ENCODE assay signal across 8 cellular contexts in the genomic region with DNA sequence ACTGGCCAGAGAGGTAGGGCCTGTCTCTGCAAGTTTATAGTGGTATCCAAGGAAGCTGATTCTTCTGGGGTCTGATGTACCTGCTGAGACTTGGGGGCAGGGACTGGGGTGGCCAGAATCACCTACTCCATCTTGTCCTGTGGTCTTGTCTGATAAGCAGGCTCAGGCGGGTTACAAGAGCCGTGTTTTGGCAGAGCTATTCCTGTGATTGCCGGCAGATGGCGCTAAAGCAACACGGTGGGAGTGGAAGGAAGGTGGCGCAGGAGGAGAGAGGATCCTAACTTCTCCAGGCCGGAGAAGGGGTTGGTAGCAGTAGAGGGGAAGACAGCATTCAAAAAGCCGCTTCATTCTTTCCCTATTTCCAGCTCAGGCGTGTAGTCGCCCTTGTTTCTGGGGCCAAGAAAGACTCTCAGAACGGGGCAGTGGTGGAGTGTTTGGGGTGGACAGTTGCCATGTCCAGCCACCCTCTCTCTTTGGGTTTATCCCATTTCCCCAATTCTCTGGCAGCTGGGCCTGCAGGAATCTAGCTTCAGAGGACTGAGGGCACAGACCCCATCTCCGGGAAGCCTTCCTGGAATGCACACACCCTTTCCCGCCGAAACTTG. TPM values are rescaled to one million over a fixed set of nuclear protein-coding genes. Genes with fewer than 3 reads are reported as not detected.
DNase-seq lines count a peak whose midpoint lies in the region; ATAC-seq, FAIRE-seq and TF ChIP-seq lines count a peak whose summit lies in the region.

No MANE protein-coding gene starts in this region.

- peak overlapping the region; percentile 68 for H2AFZ ChIP-seq in mammary epithelial cell (ENCODE audit: low read depth, low read length)

- no peaks in the 10 kb centered on the region for H3K79me2 ChIP-seq in mammary epithelial cell (ENCODE audit: insufficient read depth, low read length)

- intact Hi-C loops in mammary epithelial cell (cut with micrococcal nuclease) = loop anchor here (1.0 to 5.0 kb wide), 3 partner anchors 118 to 571 kb away; no protein-coding TSS in a partner anchor
- intact Hi-C loops in kidney (cut with DNase I) = loop anchor here (5.0 kb wide), 1 partner anchor 116 kb away; no protein-coding TSS in a partner anchor

- H3K36me3 Mint-ChIP-seq in WTC11 = 0 out of 2 replicates have a peak, but pooled peaks cover 3% of the 10 kb centered on the region

- H3K4me3 ChIP-seq in mammary epithelial cell (replicated peaks in 1 of 3; ENCODE audit: insufficient read depth in 1 of 3, low read depth in 2 of 3, low read length in 3 of 3) (no peak overlapping the region), kidney (ENCODE audit: low read length in 2 of 2) (no peak overlapping the region)

- H3K36me3 ChIP-seq in mammary epithelial cell (ENCODE audit: insufficient read depth, low read length) (no peaks in the 10 kb centered on the region), kidney (ENCODE audit: control insufficient read depth in 1 of 2, insufficient read depth in 2 of 2, low read length in 2 of 2) (no peaks in the 10 kb centered on the region)

- no peaks in the 10 kb centered on the region for H3K9me3 ChIP-seq in mammary epithelial cell (replicated peaks; ENCODE audit: insufficient read depth, low read length)
- H3K9me3 ChIP-seq in kidney (ENCODE audit: control insufficient read depth in 1 of 2, low read length in 2 of 2) = no peaks in the 10 kb centered on the region

- H3K27me3 ChIP-seq in mammary epithelial cell (ENCODE audit: insufficient read depth, low read length) = no peaks in the 10 kb centered on the region

- no peaks in the 10 kb centered on the region for H4K20me1 ChIP-seq in mammary epithelial cell (ENCODE audit: insufficient read depth, low read length)

- POLR2A ChIA-PET in WTC11 (lab: Charles Lee) = interaction anchor here (0.6 to 1.9 kb wide), 8 partner anchors 16 to 1991 kb away, joined by 3 to 6 read pairs (median 4); no protein-coding TSS in a partner anchor

- dilution Hi-C loops in mammary epithelial cell (cut with HindIII; ENCODE audit: low sequenced_read_pairs) = loop anchor here (25.0 kb wide), 1 partner anchor 306 kb away; no protein-coding TSS in a partner anchor

- no peak overlapping the region for H3K4me3 Mint-ChIP-seq in WTC11

- CTCF ChIA-PET in WTC11 (lab: Charles Lee) = interaction anchor here (0.6 to 11.0 kb wide), 54 partner anchors 9 to 831 kb away, joined by 3 to 535 read pairs (median 5); partner anchors contain the start of genes CHRM1, PLAAT5, SLC22A25 and SLC22A6
- CTCF ChIA-PET in mammary epithelial cell (lab: Charles Lee; ENCODE audit: low non-redundant PET) = interaction anchor here (0.6 to 1.2 kb wide), 3 partner anchors 69 to 573 kb away, joined by 3 to 5 read pairs (median 3); no protein-coding TSS in a partner anchor

- H3K4me1 ChIP-seq in mammary epithelial cell (ENCODE audit: insufficient read depth, low read length) = peaks cover 4% of the 10 kb centered on the region
- peaks cover 11 to 23% of the 10 kb centered on the region in 2 donors for H3K4me1 ChIP-seq in kidney (ENCODE audit: control insufficient read depth in 1 of 2, insufficient read depth in 1 of 2, low read depth in 1 of 2, low read length in 2 of 2)

- peaks cover 13% of the 10 kb centered on the region for H3K27me3 Mint-ChIP-seq in WTC11 (ENCODE audit: low read depth)

- H3K9ac ChIP-seq in mammary epithelial cell (ENCODE audit: insufficient read depth, low read length) (peak overlapping the region; percentile 2), kidney (ENCODE audit: low read length in 2 of 2) (no peak overlapping the region)

- H3K27ac ChIP-seq in mammary epithelial cell (ENCODE audit: insufficient read depth, low read depth, low read length) (no peak overlapping the region), kidney (ENCODE audit: low read depth in 2 of 2, low read length in 2 of 2) (no peak overlapping the region)

- no peak for TF ChIP-seq POLR2A in H54 (IDR thresholded peaks at IDR 0.05; ENCODE audit: low read depth, low read length)

- in situ Hi-C loops in mammary epithelial cell (cut with MboI; ENCODE audit: low sequenced_read_pairs in 2 of 2) = loop anchor here (5.0 to 25.0 kb wide), 2 partner anchors 116 to 306 kb away; no protein-coding TSS in a partner anchor

- 18% methylated on average over 12 of the region's 14 CpGs for WGBS in mammary epithelial cell (ENCODE audit: low coverage, missing lambda C conversion rate)

- H3K4me1 Mint-ChIP-seq in WTC11 = peaks cover 31% of the 10 kb centered on the region

- TF ChIP-seq CTCF in WTC11 (IDR thresholded peaks at IDR 0.05) (peak; percentile 99), mammary epithelial cell (conservative IDR thresholded peaks at IDR 0.05 in 1 of 2, IDR thresholded peaks at IDR 0.05 in 1 of 2; ENCODE audit: extremely low read depth in 1 of 2, insufficient read depth in 1 of 2, low read depth in 1 of 2, low read length in 2 of 2) (peak; percentile 99 to 100), kidney (IDR thresholded peaks at IDR 0.05; ENCODE audit: borderline replicate concordance, extremely low read depth, insufficient read depth) (peak; percentile 100)

- ATAC-seq in WTC11 (peak; percentile 54), GM18870 (IDR thresholded peaks at IDR 0.05; ENCODE audit: unreplicated experiment) (no peak)

- peaks cover 8% of the 10 kb centered on the region for H3K9me3 Mint-ChIP-seq in WTC11

- DNase-seq in CD1c-positive myeloid dendritic cell (ENCODE audit: extremely low spot score) = peak; percentile 90
- DNase-seq in H54 (ENCODE audit: insufficient read length, low spot score) = peak; percentile 77
- DNase-seq in NCI-H2171 treated with DMSO at 0.1 percent for 48 hours (lab: John Stamatoyannopoulos, UW) = peak; percentile 77
- DNase-seq in WTC11 (ENCODE audit: low spot score) = peak; percentile 94
- peak; percentile 69 for DNase-seq in mammary epithelial cell
- DNase-seq in kidney = peak; percentile 90
- peak; percentile 69 to 78 for DNase-seq in stimulated activated CD4-positive, alpha-beta T cell treated with anti-CD3 and anti-CD28 coated beads, Interleukin-1b, Interleukin-23, amount 100 ng/mL, for 4 hours (ENCODE audit: low read depth in 2 of 2)

- FAIRE-seq in H54 (lab: Jason Lieb, UNC) = no peak
- no peak for FAIRE-seq in kidney (lab: Jason Lieb, UNC)

- no peak overlapping the region for H3K4me2 ChIP-seq in mammary epithelial cell (ENCODE audit: insufficient read depth, low read depth, low read length)

- H3K27ac Mint-ChIP-seq in WTC11 = no peak overlapping the region

- BruUV-seq in mammary epithelial cell (replicated peaks; lab: Mats Ljungman, UMichigan) = no TSS peak

TF ChIP-seq in WTC11, 78 proteins besides CTCF, POLR2A, EP300 and RAD21:
- TF ChIP-seq, protein P1, sequence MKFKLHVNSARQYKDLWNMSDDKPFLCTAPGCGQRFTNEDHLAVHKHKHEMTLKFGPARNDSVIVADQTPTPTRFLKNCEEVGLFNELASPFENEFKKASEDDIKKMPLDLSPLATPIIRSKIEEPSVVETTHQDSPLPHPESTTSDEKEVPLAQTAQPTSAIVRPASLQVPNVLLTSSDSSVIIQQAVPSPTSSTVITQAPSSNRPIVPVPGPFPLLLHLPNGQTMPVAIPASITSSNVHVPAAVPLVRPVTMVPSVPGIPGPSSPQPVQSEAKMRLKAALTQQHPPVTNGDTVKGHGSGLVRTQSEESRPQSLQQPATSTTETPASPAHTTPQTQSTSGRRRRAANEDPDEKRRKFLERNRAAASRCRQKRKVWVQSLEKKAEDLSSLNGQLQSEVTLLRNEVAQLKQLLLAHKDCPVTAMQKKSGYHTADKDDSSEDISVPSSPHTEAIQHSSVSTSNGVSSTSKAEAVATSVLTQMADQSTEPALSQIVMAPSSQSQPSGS (CRISPR knock-in tag; IDR thresholded peaks at IDR 0.05; ENCODE audit: borderline replicate concordance, low read depth) = no peak
- TF ChIP-seq SP1 (CRISPR knock-in tag; conservative IDR thresholded peaks at IDR 0.05) = 0 out of 2 replicates have a peak, but pooled peaks have one; percentile 24
- TF ChIP-seq E2F4 (CRISPR knock-in tag; IDR thresholded peaks at IDR 0.05; ENCODE audit: borderline replicate concordance, low read depth) = no peak
- TF ChIP-seq TEAD4 (CRISPR knock-in tag; IDR thresholded peaks at IDR 0.05) = no peak
- no peak for TF ChIP-seq NR2C2 (CRISPR knock-in tag; IDR thresholded peaks at IDR 0.05)

RNA-seq across cellular contexts. Expression of gene CHRM1, which starts 15.1 kb away (rescaled TPM):
- not detected in 3 replicates for total RNA-seq in WTC11 (2021)
- not detected for total RNA-seq in mammary epithelial cell
- polyA plus RNA-seq in mammary epithelial cell = not detected
- polyA minus RNA-seq in mammary epithelial cell = not detected
- total RNA-seq in kidney = 0.44 TPM
- polyA plus RNA-seq in kidney (ENCODE audit: insufficient read depth, low read depth, low replicate concordance) = 0.22 TPM

RNA-seq across cellular contexts. Expression of gene SLC3A2, which starts 25.3 kb away (rescaled TPM):
- 244 to 334 TPM (median 265 TPM) in 3 replicates for total RNA-seq in WTC11 (2021)
- 1,000 to 10,000 TPM; 1,418 to 1,465 TPM for total RNA-seq in mammary epithelial cell
- polyA plus RNA-seq in mammary epithelial cell = 1,009 TPM
- polyA minus RNA-seq in mammary epithelial cell = 581 TPM
- total RNA-seq in kidney = 203 TPM
- polyA plus RNA-seq in kidney (ENCODE audit: insufficient read depth, low read depth, low replicate concordance) = 299 TPM
